ENCODE assay signal across 21 cellular contexts in genomic region chr11:57410287-57410686, GRCh38. TPM values are rescaled to one million over a fixed set of nuclear protein-coding genes. Genes with fewer than 3 reads are reported as not detected.
DNase-seq lines count a peak whose midpoint lies in the region; ATAC-seq, FAIRE-seq and TF ChIP-seq lines count a peak whose summit lies in the region.
"Had no signal": no experiment of that assay in that cellular context is flagged by ENCODE, and none has a peak within 500 bp of the region (broad histone marks: within the 10 kb centered on the region; RNA-seq: fewer than 3 reads in every experiment).

No MANE protein-coding gene starts in this region.

- TF ChIP-seq CTCF in fibroblast of the aortic adventitia (IDR thresholded peaks at IDR 0.05; ENCODE audit: insufficient read depth, low read length) = no peak

- H3K4me1 Mint-ChIP-seq in activated T-helper 17 cell treated with anti-CD3 and anti-CD28 coated beads, Interleukin-2, amount 50 U/mL, for 72 hours = peaks cover 45% of the 10 kb centered on the region

- no peak overlapping the region for H3K27ac Mint-ChIP-seq in activated T-helper 17 cell treated with anti-CD3 and anti-CD28 coated beads, Interleukin-2, amount 50 U/mL, for 72 hours
- H3K27ac Mint-ChIP-seq: dendritic cell treated with granulocyte-macrophage colony-stimulating factor and Interleukin-4, amounts not matched to agents 40 ng/mL and 50 ng/mL, for 4 days had no signal

- DNase-seq in AG08395 (ENCODE audit: low spot score) (peak; percentile 21), GM12892 (ENCODE audit: insufficient read length) (no peak), fibroblast of the aortic adventitia (ENCODE audit: low read depth) (peak; percentile 65), T-helper 2 cell (no peak), NCI-H1417 (lab: John Stamatoyannopoulos, UW) (no peak)
- DNase-seq: activated naive CD4-positive, alpha-beta T cell treated with Interleukin-2 at 50 U/mL for 16 hours; CD4-positive, CD25-positive, alpha-beta regulatory T cell; NCI-H1092; NCI-H510A treated with DMSO at 0.1 percent for 48 hours; retina; stimulated activated CD4-positive, alpha-beta T cell treated with anti-CD3 and anti-CD28 coated beads, Interleukin-4, amount 100 ng/mL, for 24 hours; stimulated activated naive CD4-positive, alpha-beta T cell treated with Interleukin-2 at 50 U/mL for 16 hours had no signal

- FAIRE-seq in GM12892 (lab: Jason Lieb, UNC) = no peak
- FAIRE-seq: HTR-8/SVneo, keratinocyte had no signal

- peaks cover 100% of the 10 kb centered on the region for H3K36me3 Mint-ChIP-seq in activated T-helper 17 cell treated with anti-CD3 and anti-CD28 coated beads, Interleukin-2, amount 50 U/mL, for 72 hours (ENCODE audit: low read depth)

- peak overlapping the region; percentile 27 for H3K4me3 Mint-ChIP-seq in activated T-helper 17 cell treated with anti-CD3 and anti-CD28 coated beads, Interleukin-2, amount 50 U/mL, for 72 hours
- H3K4me3 Mint-ChIP-seq: CD4-positive, CD25-positive, alpha-beta regulatory T cell; dendritic cell treated with granulocyte-macrophage colony-stimulating factor and Interleukin-4, amounts not matched to agents 40 ng/mL and 50 ng/mL, for 4 days had no signal

- H3K9me3 Mint-ChIP-seq in activated T-helper 17 cell treated with anti-CD3 and anti-CD28 coated beads, Interleukin-2, amount 50 U/mL, for 72 hours = no peaks in the 10 kb centered on the region
- H3K9me3 Mint-ChIP-seq: CD4-positive, CD25-positive, alpha-beta regulatory T cell; dendritic cell treated with granulocyte-macrophage colony-stimulating factor and Interleukin-4, amounts not matched to agents 40 ng/mL and 50 ng/mL, for 4 days had no signal

- no peak for ATAC-seq in activated T-helper 17 cell treated with anti-CD3 and anti-CD28 coated beads, Interleukin-2, amount 50 U/mL, for 72 hours (replicated peaks)
- ATAC-seq in HG02623 (IDR thresholded peaks at IDR 0.05; ENCODE audit: unreplicated experiment) (no peak), GM21390 (IDR thresholded peaks at IDR 0.05; ENCODE audit: unreplicated experiment) (no peak)
- ATAC-seq: Panc1 had no signal

- H3K27me3 Mint-ChIP-seq in activated T-helper 17 cell treated with anti-CD3 and anti-CD28 coated beads, Interleukin-2, amount 50 U/mL, for 72 hours = no peaks in the 10 kb centered on the region
- H3K27me3 Mint-ChIP-seq: CD4-positive, CD25-positive, alpha-beta regulatory T cell; dendritic cell treated with granulocyte-macrophage colony-stimulating factor and Interleukin-4, amounts not matched to agents 40 ng/mL and 50 ng/mL, for 4 days had no signal

- no peak overlapping the region for H3K4me3 ChIP-seq in fibroblast of the aortic adventitia (ENCODE audit: low read depth, low read length)

- TF ChIP-seq POLR2A in GM12892 (IDR thresholded peaks at IDR 0.05; ENCODE audit: low read depth, low read length) = 0 out of 2 replicates have a peak, but pooled peaks have one; percentile 46

RNA-seq across cellular contexts. Expression of gene SLC43A3, which starts 16.6 kb away (rescaled TPM):
- 99.6 TPM for polyA plus RNA-seq in GM12892 (2012; ENCODE audit: missing spikeins)
- 100 to 1,000 TPM; 346 to 386 TPM for total RNA-seq in activated T-helper 17 cell treated with anti-CD3 and anti-CD28 coated beads, Interleukin-2, amount 50 U/mL, for 72 hours
- 44.3 and 74.3 TPM in 2 replicates for total RNA-seq in fibroblast of the aortic adventitia (ENCODE audit: low replicate concordance)
- total RNA-seq: G401 had no signal

RNA-seq across cellular contexts. Expression of gene PRG2, which starts 19.8 kb away (rescaled TPM):
- 0.70 TPM for polyA plus RNA-seq in GM12892 (2012; ENCODE audit: missing spikeins)
- 1 to 10 TPM; 2.2 to 6.2 TPM for total RNA-seq in activated T-helper 17 cell treated with anti-CD3 and anti-CD28 coated beads, Interleukin-2, amount 50 U/mL, for 72 hours
- total RNA-seq in fibroblast of the aortic adventitia (ENCODE audit: low replicate concordance) = not detected in 2 replicates
- total RNA-seq: CD4-positive, CD25-positive, alpha-beta regulatory T cell; G401; T-helper 1 cell treated with Interleukin-12 subunit alpha and Interleukin-12 subunit beta and Interleukin-4 antibody, amounts not matched to agents 30 ng/mL and 1 ng/mL, for 36 hours had no signal

RNA-seq across cellular contexts. Expression of gene PRG3, which starts 29.3 kb away (rescaled TPM):
- polyA plus RNA-seq in GM12892 (2012; ENCODE audit: missing spikeins) = not detected
- not detected for total RNA-seq in activated T-helper 17 cell treated with anti-CD3 and anti-CD28 coated beads, Interleukin-2, amount 50 U/mL, for 72 hours
- total RNA-seq in fibroblast of the aortic adventitia (ENCODE audit: low replicate concordance) = not detected in 2 replicates
- total RNA-seq: CD4-positive, CD25-positive, alpha-beta regulatory T cell; G401; T-helper 1 cell treated with Interleukin-12 subunit alpha and Interleukin-12 subunit beta and Interleukin-4 antibody, amounts not matched to agents 30 ng/mL and 1 ng/mL, for 36 hours had no signal
- polyA plus RNA-seq: CD4-positive, CD25-positive, alpha-beta regulatory T cell; keratinocyte had no signal

RNA-seq across cellular contexts. Expression of gene RTN4RL2, which starts 50.0 kb away (rescaled TPM):
- not detected for polyA plus RNA-seq in GM12892 (2012; ENCODE audit: missing spikeins)
- total RNA-seq in activated T-helper 17 cell treated with anti-CD3 and anti-CD28 coated beads, Interleukin-2, amount 50 U/mL, for 72 hours = under 1 TPM; 0.22 to 0.82 TPM
- total RNA-seq in fibroblast of the aortic adventitia (ENCODE audit: low replicate concordance) = 0.09 and 0.90 TPM in 2 replicates
- total RNA-seq: CD4-positive, CD25-positive, alpha-beta regulatory T cell; G401 had no signal

Comparison
In these comparisons a context has a peak if more than half of its experiments do, and no peak if none do; other contexts are left out.
1. DNase-seq: peak in AG08395 (single experiment) and fibroblast of the aortic adventitia (single experiment); none in GM12892 (single experiment), T-helper 2 cell (0 of 5) and NCI-H1417 (0 of 3).